12 cellular contexts compared by ENCODE assay signal in genomic region chr21:35025206-35026152, GRCh38. TPM values are rescaled to one million over a fixed set of nuclear protein-coding genes. Genes with fewer than 3 reads are reported as not detected.
A peak's percentile ranks its signal among the peaks of the same experiment; 100 is the strongest.
DNase-seq lines count a peak whose midpoint lies in the region; ATAC-seq and TF ChIP-seq lines count a peak whose summit lies in the region.
"Had no signal": no experiment of that assay in that cellular context is flagged by ENCODE, and none has a peak within 500 bp of the region (broad histone marks: within the 10 kb centered on the region; RNA-seq: fewer than 3 reads in every experiment).

No MANE protein-coding gene starts in this region.

- TF ChIP-seq CTCF in SU-DHL-6 (IDR thresholded peaks at IDR 0.05; ENCODE audit: insufficient read depth, low read length, poor library complexity, severe bottlenecking): no peak

- H2AFZ ChIP-seq in SU-DHL-6 (ENCODE audit: low read depth, low read length, severe bottlenecking): no peak overlapping the region

- peaks cover 89% of the 10 kb centered on the region for H3K79me2 ChIP-seq in SU-DHL-6 (ENCODE audit: insufficient read depth, low read length)

- H3K4me3 Mint-ChIP-seq in activated naive CD4-positive, alpha-beta T cell treated with anti-CD3 and anti-CD28 coated beads, Interleukin-2, amount 50 U/mL, for 24 hours: peak overlapping the region; percentile 78
- H3K4me3 Mint-ChIP-seq in immature natural killer cell: peak overlapping the region; percentile 81 to 93 (median 90)

- H3K4me2 ChIP-seq in SU-DHL-6 (ENCODE audit: low read depth, low read length, poor library complexity, severe bottlenecking): peak overlapping the region; percentile 99

- no peaks in the 10 kb centered on the region for H3K36me3 ChIP-seq in SU-DHL-6 (ENCODE audit: low read length)

- H3K9me3 Mint-ChIP-seq in activated naive CD4-positive, alpha-beta T cell treated with anti-CD3 and anti-CD28 coated beads, Interleukin-2, amount 50 U/mL, for 24 hours: no peaks in the 10 kb centered on the region
- H3K9me3 Mint-ChIP-seq in immature natural killer cell: no peaks in the 10 kb centered on the region

- H3K27me3 Mint-ChIP-seq in activated naive CD4-positive, alpha-beta T cell treated with anti-CD3 and anti-CD28 coated beads, Interleukin-2, amount 50 U/mL, for 24 hours: no peaks in the 10 kb centered on the region
- H3K27me3 Mint-ChIP-seq in immature natural killer cell (ENCODE audit: low read depth in 3 of 3): peaks cover 4 to 17% (median 8%) of the 10 kb centered on the region in 3 donors

- H3K27ac Mint-ChIP-seq in activated naive CD4-positive, alpha-beta T cell treated with anti-CD3 and anti-CD28 coated beads, Interleukin-2, amount 50 U/mL, for 24 hours: peak overlapping the region; percentile 92
- H3K27ac Mint-ChIP-seq in immature natural killer cell: peak overlapping the region; percentile 96 to 100 (median 100)

- H3K9ac ChIP-seq in SU-DHL-6 (ENCODE audit: low read length): peak overlapping the region; percentile 51; the same call in 1 of the 2 replicates

- no peak overlapping the region for H3K4me3 ChIP-seq in SU-DHL-6 (ENCODE audit: insufficient read depth, low read length, poor library complexity, severe bottlenecking)

- H3K4me1 Mint-ChIP-seq in activated naive CD4-positive, alpha-beta T cell treated with anti-CD3 and anti-CD28 coated beads, Interleukin-2, amount 50 U/mL, for 24 hours: peaks cover 94% of the 10 kb centered on the region
- H3K4me1 Mint-ChIP-seq in immature natural killer cell: peaks cover 91 to 94% of the 10 kb centered on the region in 2 donors

- no peak for ATAC-seq in GM21737 (IDR thresholded peaks at IDR 0.05; ENCODE audit: unreplicated experiment)

- H3K27me3 ChIP-seq in SU-DHL-6 (ENCODE audit: low read length): no peaks in the 10 kb centered on the region

- H3F3A ChIP-seq in SU-DHL-6 (ENCODE audit: insufficient read depth): peaks cover 33% of the 10 kb centered on the region

- no peak for DNase-seq in activated naive CD4-positive, alpha-beta T cell (lab: John Stamatoyannopoulos, UW)
- DNase-seq in immature natural killer cell: no peak
- DNase-seq in activated CD4-positive, CD25-positive, alpha-beta regulatory T cell (lab: John Stamatoyannopoulos, UW): no peak
- DNase-seq in amygdala (lab: John Stamatoyannopoulos, UW): no peak
- no peak for DNase-seq in putamen (ENCODE audit: low spot score)
- DNase-seq: caudate nucleus; GOT3; NCI-H2227 treated with DMSO at 0.1 percent for 48 hours; stimulated activated naive CD4-positive, alpha-beta T cell had no signal

- H3K9me2 ChIP-seq in SU-DHL-6 (replicated peaks; ENCODE audit: insufficient read depth, low read length): no peaks in the 10 kb centered on the region

- no peak overlapping the region for H3K27ac ChIP-seq in SU-DHL-6 (ENCODE audit: low read depth, low read length)

- no peaks in the 10 kb centered on the region for H3K9me3 ChIP-seq in SU-DHL-6 (ENCODE audit: insufficient read depth, low read length)

- H4K20me1 ChIP-seq in SU-DHL-6 (ENCODE audit: low read depth, low read length): peaks cover 18% of the 10 kb centered on the region; the same call in 1 of the 2 replicates

- H3K36me3 Mint-ChIP-seq in activated naive CD4-positive, alpha-beta T cell treated with anti-CD3 and anti-CD28 coated beads, Interleukin-2, amount 50 U/mL, for 24 hours: peaks cover 16% of the 10 kb centered on the region
- peaks cover 9 to 19% (median 13%) of the 10 kb centered on the region in 3 donors for H3K36me3 Mint-ChIP-seq in immature natural killer cell

RNA-seq across cellular contexts. Expression of gene RUNX1, which starts 23.6 kb away (rescaled TPM):
- polyA plus RNA-seq in immature natural killer cell: 10 to 100 TPM in 2 of 3 donors, 1 to 10 TPM in 1; 6.2 to 25.2 (median 10.6) TPM
